ENCODE assay signal across 2 cellular contexts in genomic region chr13:111121421-111121820, GRCh38.
TF ChIP-seq lines count a peak whose summit lies in the region.

No MANE protein-coding gene starts in this region.

TF ChIP-seq in HEK293, 187 proteins besides CTCF, POLR2A, EP300 and RAD21:
- peak; percentile 97 for TF ChIP-seq EGR2 (tag by site-specific recombination; IDR thresholded peaks at IDR 0.05; ENCODE audit: low read depth)
- peak; percentile 96 for TF ChIP-seq ZFHX2 (tag by site-specific recombination; conservative IDR thresholded peaks at IDR 0.05)
- no peak for TF ChIP-seq ZXDB (tag by site-specific recombination; IDR thresholded peaks at IDR 0.05)

TF ChIP-seq in H1, 55 proteins besides CTCF, POLR2A, EP300 and RAD21:
- TF ChIP-seq CBX5 (IDR thresholded peaks at IDR 0.05; ENCODE audit: low read depth, low read length), result no peak
- TF ChIP-seq KDM1A (IDR thresholded peaks at IDR 0.05; ENCODE audit: borderline replicate concordance, low read length), result no peak
- no peak for TF ChIP-seq EZH2 (IDR thresholded peaks at IDR 0.05; ENCODE audit: low read depth, low read length, severe bottlenecking)
- TF ChIP-seq TAF7 (optimal IDR thresholded peaks at IDR 0.05; ENCODE audit: borderline replicate concordance, low read depth, low read length), result no peak
